ENCODE assay signal across 21 cellular contexts in genomic region chr1:206719169-206719839, GRCh38. TPM values are rescaled to one million over a fixed set of nuclear protein-coding genes. Genes with fewer than 3 reads are reported as not detected.
A peak's percentile ranks its signal among the peaks of the same experiment; 100 is the strongest.
DNase-seq lines count a peak whose midpoint lies in the region; ATAC-seq and TF ChIP-seq lines count a peak whose summit lies in the region.
"Had no signal": no experiment of that assay in that cellular context is flagged by ENCODE, and none has a peak within 500 bp of the region (broad histone marks: within the 10 kb centered on the region; RNA-seq: fewer than 3 reads in every experiment).

No MANE protein-coding gene starts in this region.

- DNase-seq in right atrium auricular region (ENCODE audit: low spot score) (no peak), Right ventricle myocardium inferior (ENCODE audit: missing footprints) (no peak), kidney tubule cell (ENCODE audit: low spot score) (no peak), hepatic stellate cell (ENCODE audit: low spot score) (no peak), NCI-H446 (lab: John Stamatoyannopoulos, UW) (no peak), NOMO-1 treated with dmso at 0.1 percent for 144 hours (lab: John Stamatoyannopoulos, UW; ENCODE audit: unreplicated experiment) (no peak)
- DNase-seq in central memory CD8-positive, alpha-beta T cell (ENCODE audit: low spot score in 2 of 2) = no peak
- DNase-seq: anterior cingulate cortex; Calu3; hypothalamus; kidney glomerular epithelial cell; NCI-H146; stimulated activated CD4-positive, alpha-beta T cell treated with anti-CD3 and anti-CD28 coated beads, Interleukin-1b, Interleukin-23, amount 100 ng/mL, for 48 hours; T-helper 2 cell had no signal

- H3K9me3 Mint-ChIP-seq in central memory CD8-positive, alpha-beta T cell = no peaks in the 10 kb centered on the region
- H3K9me3 Mint-ChIP-seq: WTC11 had no signal

- H3K27me3 Mint-ChIP-seq in central memory CD8-positive, alpha-beta T cell = no peaks in the 10 kb centered on the region

- no peaks in the 10 kb centered on the region for H3K9me3 ChIP-seq in right atrium auricular region
- H3K9me3 ChIP-seq: sigmoid colon had no signal

- H3K27me3 ChIP-seq in right atrium auricular region = no peaks in the 10 kb centered on the region
- H3K27me3 ChIP-seq: sigmoid colon had no signal

- no peak for TF ChIP-seq CTCF in right atrium auricular region (IDR thresholded peaks at IDR 0.05)

- peaks cover 21% of the 10 kb centered on the region for H3K36me3 Mint-ChIP-seq in central memory CD8-positive, alpha-beta T cell (ENCODE audit: insufficient read depth)
- H3K36me3 Mint-ChIP-seq: WTC11 had no signal

- no peaks in the 10 kb centered on the region for H3K36me3 ChIP-seq in right atrium auricular region
- H3K36me3 ChIP-seq: sigmoid colon had no signal

- H3K27ac Mint-ChIP-seq in central memory CD8-positive, alpha-beta T cell (ENCODE audit: low read depth) = peak overlapping the region; percentile 75
- H3K27ac Mint-ChIP-seq: WTC11 had no signal

- H3K4me3 ChIP-seq in right atrium auricular region = no peak overlapping the region
- H3K4me3 ChIP-seq: sigmoid colon had no signal

- H3K4me1 Mint-ChIP-seq in central memory CD8-positive, alpha-beta T cell = peaks cover 83% of the 10 kb centered on the region

- H3K27ac ChIP-seq in right atrium auricular region = peak overlapping the region; percentile 82 to 92

- no peak for ATAC-seq in Right ventricle myocardium inferior
- ATAC-seq in GM21717 (IDR thresholded peaks at IDR 0.05; ENCODE audit: unreplicated experiment) = peak; percentile 33
- no peak for ATAC-seq in central memory CD8-positive, alpha-beta T cell (replicated peaks; ENCODE audit: extremely low read depth, poor library complexity, severe bottlenecking)
- ATAC-seq: WTC11 had no signal

- peaks cover 0 to 98% of the 10 kb centered on the region in 2 donors for H3K4me1 ChIP-seq in right atrium auricular region

- no peak overlapping the region for H3K4me3 Mint-ChIP-seq in central memory CD8-positive, alpha-beta T cell
- H3K4me3 Mint-ChIP-seq: WTC11 had no signal

- intact Hi-C loops in Right ventricle myocardium inferior (cut with DNase I) = no loop called here

RNA-seq across cellular contexts. Expression of gene MAPKAPK2, which starts 34.6 kb away (rescaled TPM):
- total RNA-seq in right atrium auricular region (100 to 1,000 TPM; 136 to 158 TPM), Right ventricle myocardium inferior (214 TPM)

RNA-seq across cellular contexts. Expression of gene IL19, which starts 51.3 kb away (rescaled TPM):
- not detected for total RNA-seq in right atrium auricular region
- total RNA-seq in Right ventricle myocardium inferior = not detected
- total RNA-seq: activated CD8-positive, alpha-beta memory T cell treated with anti-CD3 and anti-CD28 coated beads for 36 hours; Calu3; cerebellum; G401; sigmoid colon; subcutaneous adipose tissue; WTC11 had no signal

RNA-seq across cellular contexts. Expression of gene IL10, which starts 53.0 kb away (rescaled TPM):
- 1 to 10 TPM in 1 of 2 donors, under 1 TPM in 1; 0.93 to 3.1 TPM for total RNA-seq in right atrium auricular region
- 0.54 TPM for total RNA-seq in Right ventricle myocardium inferior
- total RNA-seq: Calu3, G401, WTC11 had no signal
